Comparison of ENCODE assay signal across 36 cellular contexts in genomic region chr4:110501826-110502225, GRCh38. TPM values are rescaled to one million over a fixed set of nuclear protein-coding genes. Genes with fewer than 3 reads are reported as not detected.
DNase-seq lines count a peak whose midpoint lies in the region; ATAC-seq and TF ChIP-seq lines count a peak whose summit lies in the region.
"Had no signal": no experiment of that assay in that cellular context is flagged by ENCODE, and none has a peak within 500 bp of the region (broad histone marks: within the 10 kb centered on the region; RNA-seq: fewer than 3 reads in every experiment).

No MANE protein-coding gene starts in this region.

- POLR2A ChIA-PET in WTC11 (lab: Charles Lee): no interaction called here

- peak; percentile 50 for ATAC-seq in HG03432 (IDR thresholded peaks at IDR 0.05; ENCODE audit: unreplicated experiment)
- peak; percentile 32 for ATAC-seq in foreskin keratinocyte
- no peak for ATAC-seq in HG03135 (IDR thresholded peaks at IDR 0.05; ENCODE audit: unreplicated experiment)
- no peak for ATAC-seq in WTC11
- no peak for ATAC-seq in GM19395 (IDR thresholded peaks at IDR 0.05; ENCODE audit: unreplicated experiment)
- no peak for ATAC-seq in GM18498 (IDR thresholded peaks at IDR 0.05; ENCODE audit: unreplicated experiment)
- ATAC-seq: effector memory CD8-positive, alpha-beta T cell; naive thymus-derived CD4-positive, alpha-beta T cell; sciatic nerve; stimulated activated memory B cell treated with anti-CD40 and anti-IgM and Interleukin-4, amounts not matched to agents 10 μg/mL and 1 μg/mL and 100 μg/mL, for 72 hours had no signal

- no peaks in the 10 kb centered on the region for H3K4me1 ChIP-seq in foreskin keratinocyte
- H3K4me1 ChIP-seq: BLaER1 treated with 17β-estradiol and CSF1 and Interleukin-3, amounts not matched to agents 10 nM and 100 nM; prostate gland; upper lobe of left lung had no signal

- H3K9me3 Mint-ChIP-seq in WTC11: peaks cover 3% of the 10 kb centered on the region; the same call in 1 of the 2 replicates
- H3K9me3 Mint-ChIP-seq: activated B cell treated with CpG ODN at 0.5 μM for 24 hours; activated T-helper 1 cell treated with anti-CD3 and anti-CD28 coated beads, Interleukin-12 subunit alpha, Interleukin-12 subunit beta, Interleukin-2, Interleukin-4 antibody, amounts not matched to agents 30 ng/mL and 10 ng/mL and 1 ng/mL, durations not matched to agents 14 hours and 24 hours and 36 hours; effector memory CD8-positive, alpha-beta T cell; immature natural killer cell; naive thymus-derived CD4-positive, alpha-beta T cell; stimulated activated memory B cell treated with anti-CD40 and anti-IgM and Interleukin-4, amounts not matched to agents 10 μg/mL and 1 μg/mL and 100 μg/mL, for 72 hours had no signal

- H3K36me3 Mint-ChIP-seq in WTC11: no peaks in the 10 kb centered on the region
- H3K36me3 Mint-ChIP-seq: immature natural killer cell; naive thymus-derived CD4-positive, alpha-beta T cell; stimulated activated memory B cell treated with anti-CD40 and anti-IgM and Interleukin-4, amounts not matched to agents 10 μg/mL and 1 μg/mL and 100 μg/mL, for 72 hours had no signal

- peaks cover 7% of the 10 kb centered on the region for H3K4me1 Mint-ChIP-seq in WTC11
- H3K4me1 Mint-ChIP-seq: activated B cell treated with CpG ODN at 0.5 μM for 24 hours; immature natural killer cell; stimulated activated memory B cell treated with anti-CD40 and anti-IgM and Interleukin-4, amounts not matched to agents 10 μg/mL and 1 μg/mL and 100 μg/mL, for 72 hours had no signal

- no peak overlapping the region for H3K27ac ChIP-seq in foreskin keratinocyte
- H3K27ac ChIP-seq: BLaER1 treated with 17β-estradiol and CSF1 and Interleukin-3, amounts not matched to agents 10 nM and 100 nM; coronary artery; left ventricle myocardium inferior; PC-9; prostate gland; upper lobe of left lung had no signal

- no peaks in the 10 kb centered on the region for H3K27me3 ChIP-seq in foreskin keratinocyte
- H3K27me3 ChIP-seq: upper lobe of left lung had no signal

- TF ChIP-seq CTCF in foreskin keratinocyte (conservative IDR thresholded peaks at IDR 0.05) (no peak), WTC11 (IDR thresholded peaks at IDR 0.05) (no peak)

- H3K27ac Mint-ChIP-seq in WTC11: no peak overlapping the region
- H3K27ac Mint-ChIP-seq: activated B cell treated with CpG ODN at 0.5 μM for 24 hours; activated T-helper 1 cell treated with anti-CD3 and anti-CD28 coated beads, Interleukin-12 subunit alpha, Interleukin-12 subunit beta, Interleukin-2, Interleukin-4 antibody, amounts not matched to agents 30 ng/mL and 10 ng/mL and 1 ng/mL, durations not matched to agents 14 hours and 24 hours and 36 hours; effector memory CD8-positive, alpha-beta T cell; immature natural killer cell; mesothelial cell of epicardium; naive thymus-derived CD4-positive, alpha-beta T cell; stimulated activated memory B cell treated with anti-CD40 and anti-IgM and Interleukin-4, amounts not matched to agents 10 μg/mL and 1 μg/mL and 100 μg/mL, for 72 hours had no signal

- peak; percentile 61 for DNase-seq in EL
- DNase-seq in amniotic epithelial cell (ENCODE audit: low read depth): peak; percentile 44
- peak in 1 of 2 donors; percentile 56 for DNase-seq in foreskin keratinocyte
- no peak for DNase-seq in WTC11 (ENCODE audit: low spot score)
- DNase-seq: activated B cell treated with CpG ODN at 0.5 μM for 24 hours; activated naive CD4-positive, alpha-beta T cell treated with anti-CD3 and anti-CD28 coated beads, Interleukin-2, amount 50 U/mL, for 16 hours; COR-L47; effector memory CD8-positive, alpha-beta T cell; erythroblast; hypothalamus; immature natural killer cell; left ventricle myocardium inferior; MM.1S; naive thymus-derived CD4-positive, alpha-beta T cell; NCI-H1436; NCI-H2107; NCI-H510A; nucleus accumbens; SHP77 treated with DMSO at 0.1 percent for 48 hours; stimulated activated CD4-positive, alpha-beta T cell treated with anti-CD3 and anti-CD28 coated beads, Interleukin-4, amount 100 ng/mL, for 24 hours; substantia nigra; SW 1271; T1000; upper lobe of left lung had no signal

- CTCF ChIA-PET in WTC11 (lab: Charles Lee): no interaction called here

- H3K4me3 Mint-ChIP-seq in WTC11: no peak overlapping the region
- H3K4me3 Mint-ChIP-seq: activated B cell treated with CpG ODN at 0.5 μM for 24 hours; activated T-helper 1 cell treated with anti-CD3 and anti-CD28 coated beads, Interleukin-12 subunit alpha, Interleukin-12 subunit beta, Interleukin-2, Interleukin-4 antibody, amounts not matched to agents 30 ng/mL and 10 ng/mL and 1 ng/mL, durations not matched to agents 14 hours and 24 hours and 36 hours; effector memory CD8-positive, alpha-beta T cell; immature natural killer cell; mesothelial cell of epicardium; naive thymus-derived CD4-positive, alpha-beta T cell; stimulated activated memory B cell treated with anti-CD40 and anti-IgM and Interleukin-4, amounts not matched to agents 10 μg/mL and 1 μg/mL and 100 μg/mL, for 72 hours had no signal

- no peaks in the 10 kb centered on the region; the same call in none of the 2 replicates for H3K27me3 Mint-ChIP-seq in WTC11 (ENCODE audit: low read depth)

TF ChIP-seq in WTC11, 78 proteins besides CTCF, POLR2A, EP300 and RAD21 (continues in another document):
- no peak for TF ChIP-seq HMGXB4 (CRISPR knock-in tag; IDR thresholded peaks at IDR 0.05)
- TF ChIP-seq ZNF396 (CRISPR knock-in tag; IDR thresholded peaks at IDR 0.05; ENCODE audit: borderline replicate concordance): no peak
- no peak for TF ChIP-seq ZBTB43 (CRISPR knock-in tag; IDR thresholded peaks at IDR 0.05)
- no peak for TF ChIP-seq GTF2I (CRISPR knock-in tag; conservative IDR thresholded peaks at IDR 0.05)
- no peak for TF ChIP-seq GABPB1 (CRISPR knock-in tag; IDR thresholded peaks at IDR 0.05)
- no peak for TF ChIP-seq ZNF138 (CRISPR knock-in tag; conservative IDR thresholded peaks at IDR 0.05)
- TF ChIP-seq NR3C1 (CRISPR knock-in tag; conservative IDR thresholded peaks at IDR 0.05; ENCODE audit: low read depth): no peak
- TF ChIP-seq HMGA2 (CRISPR knock-in tag; IDR thresholded peaks at IDR 0.05): no peak
- no peak for TF ChIP-seq SMAD3 (CRISPR knock-in tag; IDR thresholded peaks at IDR 0.05; ENCODE audit: borderline replicate concordance)
- no peak for TF ChIP-seq KAT7 (CRISPR knock-in tag; IDR thresholded peaks at IDR 0.05; ENCODE audit: borderline replicate concordance)
- no peak for TF ChIP-seq FOXP4 (CRISPR knock-in tag; IDR thresholded peaks at IDR 0.05)
- TF ChIP-seq EMX1 (CRISPR knock-in tag; IDR thresholded peaks at IDR 0.05): no peak
- TF ChIP-seq SOX15 (CRISPR knock-in tag; IDR thresholded peaks at IDR 0.05): no peak
- no peak for TF ChIP-seq CREM (CRISPR knock-in tag; IDR thresholded peaks at IDR 0.05)
- TF ChIP-seq ZNF317 (CRISPR knock-in tag; IDR thresholded peaks at IDR 0.05; ENCODE audit: borderline replicate concordance, low read depth): no peak
- TF ChIP-seq TEAD4 (CRISPR knock-in tag; IDR thresholded peaks at IDR 0.05): no peak
- TF ChIP-seq RELA (CRISPR knock-in tag; IDR thresholded peaks at IDR 0.05; ENCODE audit: borderline replicate concordance): no peak
- TF ChIP-seq JUN (CRISPR knock-in tag; IDR thresholded peaks at IDR 0.05): no peak

RNA-seq across cellular contexts. Expression of gene ENPEP, which starts 25.9 kb away (rescaled TPM):
- total RNA-seq in foreskin keratinocyte: under 0.01 TPM in 1 of 2 replicates, not detected in the other
- polyA plus RNA-seq in foreskin keratinocyte: 0.01 TPM in 1 of 2 replicates, not detected in the other
- 0.33 to 0.98 TPM (median 0.39 TPM) in 3 replicates for total RNA-seq in WTC11 (2021)
- total RNA-seq: activated B cell treated with CpG ODN at 0.5 μM for 24 hours, PC-9 had no signal
- polyA plus RNA-seq: immature natural killer cell; naive thymus-derived CD4-positive, alpha-beta T cell had no signal

Comparison
In these comparisons a context has a peak if more than half of its experiments do, and no peak if none do; other contexts are left out.
1. ATAC-seq: peak in HG03432 (single experiment) and foreskin keratinocyte (single experiment); none in HG03135 (single experiment), WTC11 (single experiment), GM19395 (single experiment) and GM18498 (single experiment).